14 cellular contexts compared by ENCODE assay signal in the genomic region with DNA sequence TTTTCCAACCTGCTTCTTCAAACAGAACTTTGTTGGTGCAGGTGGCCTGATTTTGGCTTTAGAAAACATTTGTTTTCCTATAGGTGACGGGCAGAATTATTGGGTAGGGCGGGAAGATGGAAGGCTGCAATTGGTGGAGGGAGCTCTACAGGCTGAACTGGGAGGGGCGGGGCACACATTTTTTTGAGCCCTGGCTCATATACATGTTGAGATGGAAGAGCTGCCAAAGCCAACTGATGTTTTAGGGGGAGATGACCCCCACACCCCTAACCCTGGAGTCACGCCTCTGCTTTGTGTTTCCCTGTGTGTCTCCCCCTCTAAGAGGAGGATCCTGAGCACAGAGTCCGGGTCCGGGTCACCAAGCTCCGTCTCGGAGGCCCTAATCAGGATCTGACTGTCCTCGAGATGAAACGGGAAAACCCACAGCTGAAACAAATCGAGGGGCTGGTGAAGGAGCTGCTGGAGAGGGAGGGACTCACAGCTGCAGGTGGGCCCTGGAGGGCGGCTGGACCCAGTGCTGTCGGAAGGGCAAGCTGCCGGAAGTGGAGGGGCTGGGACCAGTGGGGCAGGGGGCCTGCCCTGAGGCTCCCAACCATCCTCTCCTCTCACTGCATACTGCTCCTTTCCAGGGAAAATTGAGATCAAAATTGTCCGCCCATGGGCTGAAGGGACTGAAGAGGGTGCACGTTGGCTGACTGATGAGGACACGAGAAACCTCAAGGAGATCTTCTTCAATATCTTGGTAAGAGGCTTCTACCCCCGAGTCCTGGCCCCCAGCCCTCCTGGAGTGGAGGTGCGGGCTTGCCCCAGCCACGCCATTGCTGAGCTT. TPM values are rescaled to one million over a fixed set of nuclear protein-coding genes. Genes with fewer than 3 reads are reported as not detected.
"Had no signal": no experiment of that assay in that cellular context is flagged by ENCODE, and none has a peak within 500 bp of the region (broad histone marks: within the 10 kb centered on the region; RNA-seq: fewer than 3 reads in every experiment).

No MANE protein-coding gene starts in this region.

- H3K27me3 ChIP-seq: ascending aorta, thyroid gland had no signal

- H3K4me3 ChIP-seq: ascending aorta, gastrocnemius medialis, neural progenitor cell, skin epidermis, thyroid gland had no signal

- H3K9me3 ChIP-seq: ascending aorta, gastrocnemius medialis, thyroid gland had no signal

- ATAC-seq: gastrocnemius medialis had no signal

- H3K27ac Mint-ChIP-seq: neural progenitor cell had no signal

- H3K4me1 ChIP-seq: ascending aorta, gastrocnemius medialis, neural progenitor cell, parathyroid adenoma, thyroid gland had no signal

- H3K4me3 Mint-ChIP-seq: neural progenitor cell had no signal

- DNase-seq: activated CD4-positive, alpha-beta T cell treated with anti-CD3 and anti-CD28 coated beads, Interleukin-2, amount 50 U/mL, for 48 hours; activated CD8-positive, alpha-beta memory T cell treated with anti-CD3 and anti-CD28 coated beads, Interleukin-2, amount 50 U/mL, for 4 hours; effector CD4-positive, alpha-beta T cell; gastrocnemius medialis; hippocampal formation; left ventricle myocardium superior; mesenchymal stem cell; stimulated activated CD4-positive, alpha-beta T cell treated with anti-CD3 and anti-CD28 coated beads, Interleukin-4, amount 100 ng/mL, for 4 hours; thyroid gland had no signal

- H3K36me3 ChIP-seq: neural progenitor cell had no signal

- H3K9me3 Mint-ChIP-seq: neural progenitor cell had no signal

- H3K27ac ChIP-seq: ascending aorta, gastrocnemius medialis, neural progenitor cell, parathyroid adenoma, skin epidermis, thyroid gland had no signal

RNA-seq across cellular contexts. Expression of gene AGAP2, which starts 18.6 kb away (rescaled TPM):
- total RNA-seq: kidney epithelial cell had no signal
